ENCODE assay signal across 7 cellular contexts in genomic region chr1:178543291-178543609, GRCh38.
DNase-seq lines count a peak whose midpoint lies in the region; ATAC-seq, FAIRE-seq and TF ChIP-seq lines count a peak whose summit lies in the region.

No MANE protein-coding gene starts in this region.

- H3K9ac ChIP-seq in muscle layer of colon (ENCODE audit: low read length): peak overlapping the region; percentile 11

- no peaks in the 10 kb centered on the region for H3K9me3 ChIP-seq in muscle layer of colon (ENCODE audit: low read length)

- no peak for FAIRE-seq in RCC 7860 (lab: Jason Lieb, UNC)

- peaks cover 8% of the 10 kb centered on the region for H3K36me3 ChIP-seq in muscle layer of colon (ENCODE audit: insufficient read depth, low read length)

- peak; percentile 23 for ATAC-seq in GM18508 (IDR thresholded peaks at IDR 0.05; ENCODE audit: insufficient read depth, unreplicated experiment)
- peak; percentile 26 for ATAC-seq in GM21786 (IDR thresholded peaks at IDR 0.05; ENCODE audit: unreplicated experiment)

- no peak for TF ChIP-seq CTCF in LNCaP clone FGC (IDR thresholded peaks at IDR 0.05; ENCODE audit: control insufficient read depth, extremely low read depth, insufficient read depth)
- no peak for TF ChIP-seq CTCF in choroid plexus epithelial cell (conservative IDR thresholded peaks at IDR 0.05; ENCODE audit: low read depth, low read length)

- DNase-seq in LNCaP clone FGC (ENCODE audit: low read depth): no peak
- DNase-seq in choroid plexus epithelial cell (ENCODE audit: low read depth): no peak
- no peak for DNase-seq in NCI-H2107 (lab: John Stamatoyannopoulos, UW)
- no peak for DNase-seq in RCC 7860 (ENCODE audit: low spot score)

- H3K27me3 ChIP-seq in muscle layer of colon (ENCODE audit: control insufficient read depth in 1 of 2, insufficient read depth in 2 of 2, low read length in 2 of 2): no peaks in the 10 kb centered on the region

- peaks cover 31% of the 10 kb centered on the region for H3K4me1 ChIP-seq in muscle layer of colon (ENCODE audit: insufficient read depth, low read length)

- peak overlapping the region; percentile 72 for H3K4me3 ChIP-seq in LNCaP clone FGC (ENCODE audit: low read depth, low read length)
- peak overlapping the region; percentile 85 for H3K4me3 ChIP-seq in choroid plexus epithelial cell (ENCODE audit: low read depth, low read length)
- H3K4me3 ChIP-seq in muscle layer of colon (ENCODE audit: low read depth in 1 of 2, low read length in 2 of 2): peak overlapping the region; percentile 99 to 100

- peak overlapping the region; percentile 95 for H3K27ac ChIP-seq in muscle layer of colon (ENCODE audit: low read depth, low read length)
